ENCODE assay signal across 8 cellular contexts in the genomic region with DNA sequence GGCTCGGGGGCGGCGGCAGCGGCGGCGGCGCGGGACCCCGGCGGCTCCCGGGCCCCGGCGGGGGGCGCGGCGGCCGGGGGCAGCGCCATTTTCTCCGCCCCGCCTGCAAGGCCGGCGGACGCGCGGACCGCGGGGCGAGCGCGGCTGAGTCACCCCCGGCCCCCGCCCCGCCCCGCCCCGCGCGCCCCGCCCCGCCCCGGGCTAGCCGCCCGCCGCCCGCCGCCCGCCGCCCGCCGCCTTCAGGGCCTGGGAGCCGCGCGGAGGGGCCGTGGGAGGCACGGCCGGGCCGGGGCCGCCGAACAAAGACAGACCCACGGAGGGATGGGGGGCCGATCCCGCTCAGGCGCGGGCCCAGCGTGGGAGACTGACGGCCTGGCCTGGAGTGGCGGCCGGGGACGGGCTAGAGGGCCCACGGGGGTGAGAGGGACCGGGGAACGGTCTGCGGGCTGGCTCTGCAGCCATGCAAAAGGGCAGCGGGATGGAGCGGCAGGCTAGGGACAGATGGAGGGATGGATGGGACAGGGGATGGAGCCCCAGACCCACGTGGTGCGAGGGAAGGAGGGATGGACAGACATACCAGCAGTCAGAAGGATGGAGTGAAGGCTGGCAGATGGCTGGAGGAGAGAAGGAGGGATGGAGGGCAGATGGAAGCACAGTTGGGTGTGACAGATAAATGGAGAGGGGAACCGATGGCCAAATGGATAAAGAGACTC. TPM values are rescaled to one million over a fixed set of nuclear protein-coding genes. Genes with fewer than 3 reads are reported as not detected.
DNase-seq lines count a peak whose midpoint lies in the region; ATAC-seq and TF ChIP-seq lines count a peak whose summit lies in the region.

Gene EIF4E3 (minus strand): TSS at position 124 of the 713 bp plus-strand sequence. CDS start 35 bp downstream, at position 89.

- CTCF ChIA-PET in A673 (lab: Charles Lee), result no interaction called here

- H3K9me3 ChIP-seq in A673 (ENCODE audit: low read depth, low read length, poor library complexity, severe bottlenecking) (no peaks in the 10 kb centered on the region), duodenal mucosa (ENCODE audit: control insufficient read depth in 1 of 2, low read length in 2 of 2) (no peaks in the 10 kb centered on the region), lower lobe of right lung (no peaks in the 10 kb centered on the region)

- no TSS peak for BruUV-seq in A673 (replicated peaks; lab: Mats Ljungman, UMichigan)

- intact Hi-C loops in A673 (cut with micrococcal nuclease; ENCODE audit: unreplicated experiment) (loop anchor here (10.0 kb wide), 2 partner anchors 1099 to 1359 kb away; no protein-coding TSS in a partner anchor), lower lobe of right lung (cut with DNase I) (no loop called here)

- H3K4me3 Mint-ChIP-seq in stimulated activated memory B cell treated with anti-CD40 and anti-IgM and Interleukin-4, amounts not matched to agents 10 μg/mL and 1 μg/mL and 100 μg/mL, for 72 hours, result peak within 1 kb of the TSS; percentile 74

- DNase-seq in A673 (ENCODE audit: low spot score) (no peak), lower lobe of right lung (peak; percentile 60), NK-92 (lab: John Stamatoyannopoulos, UW; ENCODE audit: unreplicated experiment) (no peak)

- H3K9me3 Mint-ChIP-seq in stimulated activated memory B cell treated with anti-CD40 and anti-IgM and Interleukin-4, amounts not matched to agents 10 μg/mL and 1 μg/mL and 100 μg/mL, for 72 hours, result no peaks in the 10 kb centered on the region

- no peak for TF ChIP-seq CTCF in A673 (conservative IDR thresholded peaks at IDR 0.05; ENCODE audit: low read depth, low read length)
- TF ChIP-seq CTCF in lower lobe of right lung (IDR thresholded peaks at IDR 0.05), result no peak

- H3K4me3 ChIP-seq in A673 (ENCODE audit: low read depth, low read length, poor library complexity, severe bottlenecking) (peak within 1 kb of the TSS; percentile 54), duodenal mucosa (ENCODE audit: low read depth in 1 of 2, low read length in 2 of 2) (peak within 1 kb of the TSS; percentile 79 to 91), lower lobe of right lung (peak within 1 kb of the TSS; percentile 85)

- no peaks in the 10 kb centered on the region for H3K4me1 ChIP-seq in A673 (ENCODE audit: insufficient read depth, low read length, poor library complexity, severe bottlenecking)
- H3K4me1 ChIP-seq in duodenal mucosa (ENCODE audit: control insufficient read depth in 1 of 2, insufficient read depth in 2 of 2, low read length in 2 of 2), result peaks cover 13 to 20% of the 10 kb centered on the region in 2 donors
- H3K4me1 ChIP-seq in lower lobe of right lung, result peaks cover 17% of the 10 kb centered on the region

- POLR2A ChIA-PET in A673 (lab: Charles Lee; ENCODE audit: low non-redundant PET), result no interaction called here

- H3K4me1 Mint-ChIP-seq in stimulated activated memory B cell treated with anti-CD40 and anti-IgM and Interleukin-4, amounts not matched to agents 10 μg/mL and 1 μg/mL and 100 μg/mL, for 72 hours, result peaks cover 33% of the 10 kb centered on the region

- peak within 1 kb of the TSS; percentile 73 to 88 for H3K9ac ChIP-seq in duodenal mucosa (ENCODE audit: low read depth in 1 of 2, low read length in 2 of 2)

- peaks cover 47% of the 10 kb centered on the region for H3K27me3 Mint-ChIP-seq in stimulated activated memory B cell treated with anti-CD40 and anti-IgM and Interleukin-4, amounts not matched to agents 10 μg/mL and 1 μg/mL and 100 μg/mL, for 72 hours

- H3K27ac ChIP-seq in A673 (ENCODE audit: low read depth, low read length, poor library complexity, severe bottlenecking) (no peak within 1 kb of the TSS), duodenal mucosa (ENCODE audit: low read depth, low read length) (peak within 1 kb of the TSS; percentile 54), lower lobe of right lung (peak within 1 kb of the TSS; percentile 82)

- H3K36me3 Mint-ChIP-seq in stimulated activated memory B cell treated with anti-CD40 and anti-IgM and Interleukin-4, amounts not matched to agents 10 μg/mL and 1 μg/mL and 100 μg/mL, for 72 hours, result no peaks in the 10 kb centered on the region

- no peak within 1 kb of the TSS for H3K27ac Mint-ChIP-seq in stimulated activated memory B cell treated with anti-CD40 and anti-IgM and Interleukin-4, amounts not matched to agents 10 μg/mL and 1 μg/mL and 100 μg/mL, for 72 hours

- ATAC-seq in GM18867 (IDR thresholded peaks at IDR 0.05; ENCODE audit: unreplicated experiment) (peak; percentile 46), HG03432 (IDR thresholded peaks at IDR 0.05; ENCODE audit: unreplicated experiment) (peak; percentile 69), lower lobe of right lung (peak; percentile 54 to 74)
- peak; percentile 30 to 49 for ATAC-seq in activated CD4-positive, CD25-positive, alpha-beta regulatory T cell treated with anti-CD3 and anti-CD28 coated beads, Interleukin-2, amount 50 U/mL, for 24 hours
- ATAC-seq in stimulated activated memory B cell treated with anti-CD40 and anti-IgM and Interleukin-4, amounts not matched to agents 10 μg/mL and 1 μg/mL and 100 μg/mL, for 72 hours, result peak; percentile 73

- no peaks in the 10 kb centered on the region for H3K36me3 ChIP-seq in A673 (ENCODE audit: insufficient read depth, low read length, poor library complexity, severe bottlenecking)
- no peaks in the 10 kb centered on the region for H3K36me3 ChIP-seq in duodenal mucosa (ENCODE audit: control insufficient read depth in 1 of 2, insufficient read depth in 2 of 2, low read length in 2 of 2)
- no peaks in the 10 kb centered on the region for H3K36me3 ChIP-seq in lower lobe of right lung

- no peaks in the 10 kb centered on the region for H3K27me3 ChIP-seq in A673 (replicated peaks; ENCODE audit: insufficient read depth, low read depth, low read length, poor library complexity)
- no peaks in the 10 kb centered on the region for H3K27me3 ChIP-seq in duodenal mucosa (ENCODE audit: control insufficient read depth in 1 of 2, insufficient read depth in 2 of 2, low read length in 2 of 2)
- H3K27me3 ChIP-seq in lower lobe of right lung (ENCODE audit: low read depth), result no peaks in the 10 kb centered on the region

RNA-seq across cellular contexts. Expression of gene EIF4E3, which starts in this region (rescaled TPM):
- total RNA-seq in A673 (2021) (3.1 and 4.6 TPM in 2 replicates), lower lobe of right lung (29.0 TPM)
